Comparison of ENCODE assay signal across 8 cellular contexts in genomic region chr3:98732239-98733054, GRCh38. TPM values are rescaled to one million over a fixed set of nuclear protein-coding genes. Genes with fewer than 3 reads are reported as not detected.
DNase-seq lines count a peak whose midpoint lies in the region; ATAC-seq and TF ChIP-seq lines count a peak whose summit lies in the region.

No MANE protein-coding gene starts in this region.

- intact Hi-C loops in left ventricle myocardium inferior (cut with micrococcal nuclease): no loop called here

- no peaks in the 10 kb centered on the region for H3K9me3 ChIP-seq in adipocyte (ENCODE audit: control insufficient read depth, low read length)
- H3K9me3 ChIP-seq in left ventricle myocardium inferior (replicated peaks): no peaks in the 10 kb centered on the region

- ATAC-seq in GM19455 (IDR thresholded peaks at IDR 0.05; ENCODE audit: unreplicated experiment): no peak

- peak; percentile 64 for DNase-seq in activated CD8-positive, alpha-beta memory T cell treated with anti-CD3 and anti-CD28 coated beads for 24 hours
- DNase-seq in activated CD8-positive, alpha-beta memory T cell treated with anti-CD3 and anti-CD28 coated beads, Interleukin-2, amount 50 U/mL, for 4 hours: no peak
- no peak for DNase-seq in HFFc6
- DNase-seq in NCI-H1694 treated with DMSO at 0.1 percent for 48 hours (lab: John Stamatoyannopoulos, UW): peak; percentile 81
- peak; percentile 62 for DNase-seq in adipocyte (ENCODE audit: low read depth)
- peak; percentile 61 for DNase-seq in left ventricle myocardium inferior
- DNase-seq in osteocyte (ENCODE audit: extremely low spot score, unreplicated experiment): peak; percentile 85

- H3K4me3 Mint-ChIP-seq in HFFc6 (peak overlapping the region; percentile 78), osteocyte (ENCODE audit: unreplicated experiment) (peak overlapping the region; percentile 89)

- H3K4me1 Mint-ChIP-seq in HFFc6 (ENCODE audit: low read depth) (peaks cover 16% of the 10 kb centered on the region), osteocyte (ENCODE audit: unreplicated experiment) (peaks cover 16% of the 10 kb centered on the region)

- no peak for TF ChIP-seq CTCF in HFFc6 (IDR thresholded peaks at IDR 0.05)
- no peak for TF ChIP-seq CTCF in left ventricle myocardium inferior (IDR thresholded peaks at IDR 0.05; ENCODE audit: borderline replicate concordance)
- TF ChIP-seq CTCF in osteocyte (IDR thresholded peaks at IDR 0.05): no peak

- no peaks in the 10 kb centered on the region for H3K27me3 ChIP-seq in adipocyte (replicated peaks; ENCODE audit: control insufficient read depth, insufficient read depth, low read length)
- no peaks in the 10 kb centered on the region for H3K27me3 ChIP-seq in left ventricle myocardium inferior (ENCODE audit: low read depth)

- H3K27ac Mint-ChIP-seq in HFFc6 (no peak overlapping the region), osteocyte (ENCODE audit: unreplicated experiment) (peak overlapping the region; percentile 65)

- H3K27me3 Mint-ChIP-seq in HFFc6 (ENCODE audit: insufficient read depth) (peaks cover 53% of the 10 kb centered on the region), osteocyte (ENCODE audit: unreplicated experiment) (no peaks in the 10 kb centered on the region)

- H3K9me3 Mint-ChIP-seq in HFFc6 (no peaks in the 10 kb centered on the region), osteocyte (ENCODE audit: unreplicated experiment) (no peaks in the 10 kb centered on the region)

- H3K4me3 ChIP-seq in adipocyte (ENCODE audit: low read length) (peak overlapping the region; percentile 90), left ventricle myocardium inferior (peak overlapping the region; percentile 85)

- H3K4me1 ChIP-seq in adipocyte (ENCODE audit: control insufficient read depth, insufficient read depth, low read length) (peaks cover 14% of the 10 kb centered on the region), left ventricle myocardium inferior (peaks cover 51% of the 10 kb centered on the region)

- H3K36me3 ChIP-seq in adipocyte (ENCODE audit: control insufficient read depth, insufficient read depth, low read length, severe bottlenecking): no peaks in the 10 kb centered on the region
- H3K36me3 ChIP-seq in left ventricle myocardium inferior: no peaks in the 10 kb centered on the region

- no peaks in the 10 kb centered on the region for H3K36me3 Mint-ChIP-seq in HFFc6 (ENCODE audit: low read depth)
- H3K36me3 Mint-ChIP-seq in osteocyte (ENCODE audit: unreplicated experiment): peaks cover 5% of the 10 kb centered on the region

- peak overlapping the region; percentile 79 for H3K9ac ChIP-seq in adipocyte (ENCODE audit: low read length)

- peak overlapping the region; percentile 92 for H3K27ac ChIP-seq in left ventricle myocardium inferior (replicated peaks)

RNA-seq across cellular contexts. Expression of gene ST3GAL6, which starts 30.7 kb away (rescaled TPM):
- not detected for total RNA-seq in HFFc6 (2021; fragmentation: NEBNext Ultra II Directional; extraction: Animal tissue kit (Norgen Biotek cat#: 25700))
- 52.5 TPM for total RNA-seq in left ventricle myocardium inferior
- total RNA-seq in osteocyte: 4.4 and 8.0 TPM in 2 replicates

Comparison
In these comparisons a context has a peak if more than half of its experiments do, and no peak if none do; other contexts are left out.
1. DNase-seq: peak in activated CD8-positive, alpha-beta memory T cell treated with anti-CD3 and anti-CD28 coated beads for 24 hours (single experiment), NCI-H1694 treated with DMSO at 0.1 percent for 48 hours (single experiment), adipocyte (single experiment), left ventricle myocardium inferior (single experiment) and osteocyte (single experiment); none in activated CD8-positive, alpha-beta memory T cell treated with anti-CD3 and anti-CD28 coated beads, Interleukin-2, amount 50 U/mL, for 4 hours (single experiment) and HFFc6 (single experiment).